8 cellular contexts compared by ENCODE assay signal in genomic region chr9:4299006-4299795, GRCh38. TPM values are rescaled to one million over a fixed set of nuclear protein-coding genes. Genes with fewer than 3 reads are reported as not detected.
DNase-seq lines count a peak whose midpoint lies in the region; ATAC-seq, FAIRE-seq and TF ChIP-seq lines count a peak whose summit lies in the region.

No MANE protein-coding gene starts in this region.

- peaks cover 34% of the 10 kb centered on the region for H3K4me1 ChIP-seq in HepG2 (ENCODE audit: insufficient read depth, low read length)

- no peak for TF ChIP-seq POLR2A in HepG2 (IDR thresholded peaks at IDR 0.05; ENCODE audit: insufficient read depth in 1 of 2, low read depth in 2 of 2, low read length in 2 of 2)

- ATAC-seq in HepG2 (peak; percentile 15), HG03025 (IDR thresholded peaks at IDR 0.05; ENCODE audit: low FRiP score, unreplicated experiment) (no peak)

- H3K79me2 ChIP-seq in SU-DHL-6 (ENCODE audit: insufficient read depth, low read length) (no peaks in the 10 kb centered on the region), HepG2 (ENCODE audit: insufficient read depth, low read length) (no peaks in the 10 kb centered on the region)

- POLR2A ChIA-PET in HepG2 (lab: Yijun Ruan, JAX) = no interaction called here

- no peak overlapping the region for H3K27ac ChIP-seq in SU-DHL-6 (ENCODE audit: low read depth, low read length)
- no peak overlapping the region for H3K27ac ChIP-seq in HepG2 (ENCODE audit: extremely low read length, insufficient read depth, low read length)

- FAIRE-seq in HepG2 (lab: Jason Lieb, UNC) = no peak

- CTCF ChIA-PET in HepG2 (lab: Yijun Ruan, JAX; ENCODE audit: low intra/inter-chr PET ratio, low total read pairs) = interaction anchor here (0.9 kb wide), 1 partner anchor 16 kb away, joined by 3 read pairs; no protein-coding TSS in a partner anchor

- H3K36me3 ChIP-seq in SU-DHL-6 (ENCODE audit: low read length) = no peaks in the 10 kb centered on the region
- no peaks in the 10 kb centered on the region for H3K36me3 ChIP-seq in HepG2 (replicated peaks in 1 of 2; ENCODE audit: control insufficient read depth in 1 of 2, insufficient read depth in 2 of 2, low read length in 2 of 2)

- no peaks in the 10 kb centered on the region for H3F3A ChIP-seq in SU-DHL-6 (ENCODE audit: insufficient read depth)

- no peak for TF ChIP-seq RAD21 in HepG2 (CRISPR knock-in tag; IDR thresholded peaks at IDR 0.05)

- H3K9me3 ChIP-seq in SU-DHL-6 (ENCODE audit: insufficient read depth, low read length) = no peaks in the 10 kb centered on the region
- H3K9me3 ChIP-seq in HepG2 (ENCODE audit: low read length) = no peaks in the 10 kb centered on the region

- DNase-seq in DMS 273 (lab: John Stamatoyannopoulos, UW; ENCODE audit: unreplicated experiment) (peak; percentile 70), DMS 273 treated with DMSO at 0.1 percent for 48 hours (lab: John Stamatoyannopoulos, UW) (no peak), choroid plexus epithelial cell (ENCODE audit: low read depth) (peak; percentile 66), HepG2 (ENCODE audit: low spot score) (no peak), NAMALWA (ENCODE audit: low spot score) (no peak)
- DNase-seq in stimulated activated CD8-positive, alpha-beta memory T cell treated with anti-CD3 and anti-CD28 coated beads, Interleukin-12 subunit alpha, Interleukin-12 subunit beta, amount 100 ng/mL, for 4 hours (ENCODE audit: low read depth) = peak; percentile 17

- TF ChIP-seq CTCF in SU-DHL-6 (IDR thresholded peaks at IDR 0.05; ENCODE audit: insufficient read depth, low read length, poor library complexity, severe bottlenecking) (no peak), choroid plexus epithelial cell (conservative IDR thresholded peaks at IDR 0.05; ENCODE audit: low read depth, low read length) (no peak), HepG2 (CRISPR knock-in tag; IDR thresholded peaks at IDR 0.05) (no peak)

- H3K4me3 ChIP-seq in SU-DHL-6 (ENCODE audit: insufficient read depth, low read length, poor library complexity, severe bottlenecking) (no peak overlapping the region), choroid plexus epithelial cell (ENCODE audit: low read depth, low read length) (peak overlapping the region; percentile 83), HepG2 (replicated peaks in 1 of 3; ENCODE audit: insufficient read depth in 1 of 3, low read depth in 2 of 3, low read length in 3 of 3) (peak overlapping the region; percentile 67 to 79 (median 69))

- no peak for TF ChIP-seq EP300 in HepG2 (IDR thresholded peaks at IDR 0.05; ENCODE audit: low read depth in 2 of 2, low read length in 2 of 2)
- TF ChIP-seq EP300 in HepG2 (CRISPR knock-in tag; IDR thresholded peaks at IDR 0.05; ENCODE audit: borderline replicate concordance) = no peak

- 4% methylated on average over 14 of the region's 60 CpGs for WGBS in HepG2 (ENCODE audit: low lambda C conversion rate)

- H3K9ac ChIP-seq in SU-DHL-6 (ENCODE audit: low read length) (no peak overlapping the region), HepG2 (ENCODE audit: insufficient read depth, low read depth, low read length) (peak overlapping the region; percentile 61; the same call in 1 of the 2 replicates)

- peak overlapping the region; percentile 62 for H3K4me2 ChIP-seq in SU-DHL-6 (ENCODE audit: low read depth, low read length, poor library complexity, severe bottlenecking)
- peak overlapping the region; percentile 97 for H3K4me2 ChIP-seq in HepG2 (ENCODE audit: low read depth, low read length)

- H3K27me3 ChIP-seq in SU-DHL-6 (ENCODE audit: low read length) (no peaks in the 10 kb centered on the region), HepG2 (ENCODE audit: control insufficient read depth in 1 of 2, insufficient read depth in 2 of 2, low read length in 2 of 2) (peaks cover 10 to 24% of the 10 kb centered on the region in 2 experiments; a peak in 4 of 5 replicates)

- H2AFZ ChIP-seq in SU-DHL-6 (ENCODE audit: low read depth, low read length, severe bottlenecking) (no peak overlapping the region), HepG2 (ENCODE audit: low read length) (no peak overlapping the region)

- H3K9me2 ChIP-seq in SU-DHL-6 (replicated peaks; ENCODE audit: insufficient read depth, low read length) = no peaks in the 10 kb centered on the region

- TSS peak; percentile 43 for BruUV-seq in HepG2 (replicated peaks; lab: Mats Ljungman, UMichigan)

- H4K20me1 ChIP-seq in SU-DHL-6 (ENCODE audit: low read depth, low read length) (no peaks in the 10 kb centered on the region), HepG2 (ENCODE audit: insufficient read depth, low read length) (no peaks in the 10 kb centered on the region)

- intact Hi-C loops in HepG2 (cut with micrococcal nuclease; ENCODE audit: unreplicated experiment) = no loop called here

- in situ Hi-C loops in HepG2 (cut with HindIII; ENCODE audit: extremely low pct_ligation_motif_present, low pct_unique_long_range_greater_than_20kb) = no loop called here

TF ChIP-seq in HepG2, 621 proteins besides CTCF, POLR2A, EP300 and RAD21 (continues in another document):
- TF ChIP-seq ZNF737 (CRISPR knock-in tag; IDR thresholded peaks at IDR 0.05; ENCODE audit: borderline replicate concordance) (no peak), CBX2 (IDR thresholded peaks at IDR 0.05; ENCODE audit: low read depth, low read length) (peak; percentile 73; the same call in 1 of the 2 replicates), CBX2 (CRISPR knock-in tag; IDR thresholded peaks at IDR 0.05; ENCODE audit: low read depth) (no peak), KLF15 (CRISPR knock-in tag; IDR thresholded peaks at IDR 0.05; ENCODE audit: borderline replicate concordance) (no peak), NFKB2 (CRISPR knock-in tag; IDR thresholded peaks at IDR 0.05; ENCODE audit: borderline replicate concordance) (no peak), TOPORS (CRISPR knock-in tag; IDR thresholded peaks at IDR 0.05) (no peak), SP140L (CRISPR knock-in tag; IDR thresholded peaks at IDR 0.05; ENCODE audit: borderline replicate concordance) (no peak), HDAC1 (CRISPR knock-in tag; IDR thresholded peaks at IDR 0.05) (0 out of 2 replicates have a peak, but pooled peaks have one; percentile 33), CBX1 (IDR thresholded peaks at IDR 0.05; ENCODE audit: low read depth) (no peak), HMG20A (CRISPR knock-in tag; IDR thresholded peaks at IDR 0.05; ENCODE audit: borderline replicate concordance) (no peak), NRL (CRISPR knock-in tag; IDR thresholded peaks at IDR 0.05; ENCODE audit: borderline replicate concordance) (no peak), HNF4G (IDR thresholded peaks at IDR 0.05; ENCODE audit: borderline replicate concordance, low read depth, low read length) (no peak), HNF4G (CRISPR knock-in tag; IDR thresholded peaks at IDR 0.05; ENCODE audit: borderline replicate concordance, low read depth) (no peak), SALL1 (CRISPR knock-in tag; IDR thresholded peaks at IDR 0.05) (no peak), MYPOP (CRISPR knock-in tag; IDR thresholded peaks at IDR 0.05) (peak; percentile 67)
- TF ChIP-seq, protein P1, sequence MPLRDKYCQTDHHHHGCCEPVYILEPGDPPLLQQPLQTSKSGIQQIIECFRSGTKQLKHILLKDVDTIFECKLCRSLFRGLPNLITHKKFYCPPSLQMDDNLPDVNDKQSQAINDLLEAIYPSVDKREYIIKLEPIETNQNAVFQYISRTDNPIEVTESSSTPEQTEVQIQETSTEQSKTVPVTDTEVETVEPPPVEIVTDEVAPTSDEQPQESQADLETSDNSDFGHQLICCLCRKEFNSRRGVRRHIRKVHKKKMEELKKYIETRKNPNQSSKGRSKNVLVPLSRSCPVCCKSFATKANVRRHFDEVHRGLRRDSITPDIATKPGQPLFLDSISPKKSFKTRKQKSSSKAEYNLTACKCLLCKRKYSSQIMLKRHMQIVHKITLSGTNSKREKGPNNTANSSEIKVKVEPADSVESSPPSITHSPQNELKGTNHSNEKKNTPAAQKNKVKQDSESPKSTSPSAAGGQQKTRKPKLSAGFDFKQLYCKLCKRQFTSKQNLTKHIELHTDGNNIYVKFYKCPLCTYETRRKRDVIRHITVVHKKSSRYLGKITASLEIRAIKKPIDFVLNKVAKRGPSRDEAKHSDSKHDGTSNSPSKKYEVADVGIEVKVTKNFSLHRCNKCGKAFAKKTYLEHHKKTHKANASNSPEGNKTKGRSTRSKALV (CRISPR knock-in tag; IDR thresholded peaks at IDR 0.05) = peak; percentile 81

RNA-seq across cellular contexts. Expression of gene GLIS3, which starts 0.7 kb away (rescaled TPM):
- total RNA-seq in HepG2 (2016; rRNA removed; fragmentation: Illumina TruSeq; extraction: Trizol) = 0.02 TPM in 1 of 2 replicates, not detected in the other
- 0.53 and 0.61 TPM in 2 replicates for total RNA-seq in HepG2 (2016; cell fraction: cytosol; rRNA removed; fragmentation: Illumina TruSeq; extraction: Trizol; ENCODE audit: low read depth)
- total RNA-seq in HepG2 (2016; cell fraction: insoluble cytoplasmic fraction; rRNA removed; fragmentation: Illumina TruSeq; extraction: Trizol) = 0.07 and 0.15 TPM in 2 replicates
- 0.14 and 0.40 TPM in 2 replicates for total RNA-seq in HepG2 (2016; cell fraction: membrane; rRNA removed; fragmentation: Illumina TruSeq; extraction: Trizol)
- total RNA-seq in HepG2 (2016; cell fraction: nucleus; rRNA removed; fragmentation: Illumina TruSeq; extraction: Trizol) = 0.25 TPM in 1 of 2 replicates, not detected in the other
- polyA plus RNA-seq in HepG2 (2011; rRNA removed) = 0.13 and 0.17 TPM in 2 replicates
- 0.03 and 0.04 TPM in 2 replicates for polyA plus RNA-seq in HepG2 (2011; cell fraction: cytosol; rRNA removed)
- 0.50 and 0.66 TPM in 2 replicates for polyA plus RNA-seq in HepG2 (2011; cell fraction: nucleus; rRNA removed)
- 0.47 and 0.68 TPM in 2 replicates for polyA plus RNA-seq in HepG2 (2012)
- not detected in 2 replicates for polyA plus RNA-seq in HepG2 (2016; cell fraction: cytosol; fragmentation: Illumina TruSeq; extraction: Trizol; ENCODE audit: low read depth)
- 0.10 TPM in 1 of 2 replicates, not detected in the other for polyA plus RNA-seq in HepG2 (2016; cell fraction: insoluble cytoplasmic fraction; fragmentation: Illumina TruSeq; extraction: Trizol; ENCODE audit: low read depth)
- polyA plus RNA-seq in HepG2 (2016; cell fraction: membrane; fragmentation: Illumina TruSeq; extraction: Trizol; ENCODE audit: low read depth) = not detected in 2 replicates
- not detected in 2 replicates for polyA plus RNA-seq in HepG2 (2016; cell fraction: nucleus; fragmentation: Illumina TruSeq; extraction: Trizol; ENCODE audit: insufficient read depth, low read depth)
- polyA minus RNA-seq in HepG2 (2011; rRNA and poly(A)+ RNA removed; ENCODE audit: low replicate concordance) = 2.3 and 31.4 TPM in 2 replicates
- polyA minus RNA-seq in HepG2 (2011; cell fraction: cytosol; rRNA and poly(A)+ RNA removed) = 0.30 TPM in 1 of 2 replicates, not detected in the other
- polyA minus RNA-seq in HepG2 (2011; cell fraction: nucleus; rRNA and poly(A)+ RNA removed) = 3.9 and 4.0 TPM in 2 replicates

Comparison
In these comparisons a context has a peak if more than half of its experiments do, and no peak if none do; other contexts are left out.
1. DNase-seq: peak in DMS 273 (single experiment), choroid plexus epithelial cell (single experiment) and stimulated activated CD8-positive, alpha-beta memory T cell treated with anti-CD3 and anti-CD28 coated beads, Interleukin-12 subunit alpha, Interleukin-12 subunit beta, amount 100 ng/mL, for 4 hours (single experiment); none in DMS 273 treated with DMSO at 0.1 percent for 48 hours (single experiment), HepG2 (single experiment) and NAMALWA (single experiment).